26 cellular contexts compared by ENCODE assay signal in genomic region chr12:98970210-98970609, GRCh38.
"Had no signal": no experiment of that assay in that cellular context is flagged by ENCODE, and none has a peak within 500 bp of the region (broad histone marks: within the 10 kb centered on the region; RNA-seq: fewer than 3 reads in every experiment).

No MANE protein-coding gene starts in this region.

- H3K4me3 ChIP-seq: neural progenitor cell, ovary, prostate gland, right lobe of liver, sigmoid colon, stomach, testis, tibial artery, transverse colon, upper lobe of right lung, uterus had no signal

- H3K4me1 ChIP-seq: prostate gland, right lobe of liver, stomach, testis, tibial artery, transverse colon, upper lobe of right lung, uterus had no signal

- H3K27me3 Mint-ChIP-seq: stimulated activated naive B cell treated with anti-CD40 and anti-IgM and Interleukin-4, amounts not matched to agents 10 μg/mL and 1 μg/mL and 100 μg/mL, for 72 hours; stimulated activated naive CD8-positive, alpha-beta T cell treated with anti-CD3 and anti-CD28 coated beads, Interleukin-15, Interleukin-2, amounts not matched to agents 100 ng/mL and 50 ng/mL, for 24 hours; type B pancreatic cell had no signal

- FAIRE-seq: small intestine had no signal

- H3K4me1 Mint-ChIP-seq: naive thymus-derived CD4-positive, alpha-beta T cell; nephron; neural progenitor cell; stimulated activated effector memory CD8-positive, alpha-beta T cell treated with anti-CD3 and anti-CD28 coated beads, Interleukin-12 subunit alpha, Interleukin-12 subunit beta, amount 100 ng/mL, for 72 hours; stimulated activated naive B cell treated with anti-CD40 and anti-IgM and Interleukin-4, amounts not matched to agents 10 μg/mL and 1 μg/mL and 100 μg/mL, for 72 hours had no signal

- H3K4me3 Mint-ChIP-seq: naive thymus-derived CD4-positive, alpha-beta T cell; natural killer cell; nephron; neural progenitor cell; stimulated activated effector memory CD8-positive, alpha-beta T cell treated with anti-CD3 and anti-CD28 coated beads, Interleukin-12 subunit alpha, Interleukin-12 subunit beta, amount 100 ng/mL, for 72 hours; stimulated activated naive B cell treated with anti-CD40 and anti-IgM and Interleukin-4, amounts not matched to agents 10 μg/mL and 1 μg/mL and 100 μg/mL, for 72 hours; stimulated activated naive CD8-positive, alpha-beta T cell treated with anti-CD3 and anti-CD28 coated beads, Interleukin-15, Interleukin-2, amounts not matched to agents 100 ng/mL and 50 ng/mL, for 24 hours; type B pancreatic cell had no signal

- H3K36me3 Mint-ChIP-seq: naive thymus-derived CD4-positive, alpha-beta T cell; natural killer cell; neural progenitor cell; stimulated activated effector memory CD8-positive, alpha-beta T cell treated with anti-CD3 and anti-CD28 coated beads, Interleukin-12 subunit alpha, Interleukin-12 subunit beta, amount 100 ng/mL, for 72 hours; stimulated activated naive B cell treated with anti-CD40 and anti-IgM and Interleukin-4, amounts not matched to agents 10 μg/mL and 1 μg/mL and 100 μg/mL, for 72 hours; type B pancreatic cell had no signal

- DNase-seq: naive thymus-derived CD4-positive, alpha-beta T cell; natural killer cell; occipital lobe; ovary; right cardiac atrium; right lobe of liver; sigmoid colon; small intestine; stimulated activated CD4-positive, alpha-beta T cell treated with anti-CD3 and anti-CD28 coated beads, Interleukin-15, amount 100 ng/mL, for 24 hours; stimulated activated CD4-positive, alpha-beta T cell treated with anti-CD3 and anti-CD28 coated beads, Interleukin-2, amount 100 ng/mL, for 24 hours; stimulated activated CD4-positive, alpha-beta T cell treated with anti-CD3 and anti-CD28 coated beads, Interleukin-2, amount 100 ng/mL, for 48 hours; stimulated activated CD4-positive, alpha-beta T cell treated with anti-CD3 and anti-CD28 coated beads, Interleukin-4, amount 100 ng/mL, for 24 hours; stimulated activated naive B cell treated with anti-CD40 and anti-IgM and Interleukin-4, amounts not matched to agents 10 μg/mL and 1 μg/mL and 100 μg/mL, for 72 hours; stimulated activated naive CD4-positive, alpha-beta T cell treated with Interleukin-2 at 50 U/mL for 16 hours; stomach; testis; tibial artery; transverse colon; upper lobe of right lung; uterus had no signal

- H3K9me3 Mint-ChIP-seq: neural progenitor cell, type B pancreatic cell had no signal

- H3K36me3 ChIP-seq: neural progenitor cell, ovary, prostate gland, right lobe of liver, sigmoid colon, stomach, tibial artery, transverse colon, upper lobe of right lung, uterus had no signal

- H3K27me3 ChIP-seq: neural progenitor cell, ovary, right lobe of liver, sigmoid colon, stomach, testis, tibial artery, transverse colon, upper lobe of right lung, uterus had no signal

- H3K27ac Mint-ChIP-seq: naive thymus-derived CD4-positive, alpha-beta T cell; natural killer cell; nephron; neural progenitor cell; stimulated activated effector memory CD8-positive, alpha-beta T cell treated with anti-CD3 and anti-CD28 coated beads, Interleukin-12 subunit alpha, Interleukin-12 subunit beta, amount 100 ng/mL, for 72 hours; stimulated activated naive B cell treated with anti-CD40 and anti-IgM and Interleukin-4, amounts not matched to agents 10 μg/mL and 1 μg/mL and 100 μg/mL, for 72 hours; stimulated activated naive CD8-positive, alpha-beta T cell treated with anti-CD3 and anti-CD28 coated beads, Interleukin-15, Interleukin-2, amounts not matched to agents 100 ng/mL and 50 ng/mL, for 24 hours; type B pancreatic cell had no signal

- H3K9me3 ChIP-seq: ovary, prostate gland, right lobe of liver, sigmoid colon, stomach, testis, tibial artery, transverse colon, upper lobe of right lung, uterus had no signal

- ATAC-seq: naive thymus-derived CD4-positive, alpha-beta T cell; natural killer cell; right cardiac atrium; right lobe of liver; stimulated activated effector memory CD8-positive, alpha-beta T cell treated with anti-CD3 and anti-CD28 coated beads, Interleukin-12 subunit alpha, Interleukin-12 subunit beta, amount 100 ng/mL, for 72 hours; stimulated activated naive B cell treated with anti-CD40 and anti-IgM and Interleukin-4, amounts not matched to agents 10 μg/mL and 1 μg/mL and 100 μg/mL, for 72 hours; upper lobe of right lung had no signal

- H3K27ac ChIP-seq: neural progenitor cell, ovary, prostate gland, right lobe of liver, sigmoid colon, stomach, testis, tibial artery, transverse colon, upper lobe of right lung had no signal
